ENCODE assay signal across 8 cellular contexts in the genomic region with DNA sequence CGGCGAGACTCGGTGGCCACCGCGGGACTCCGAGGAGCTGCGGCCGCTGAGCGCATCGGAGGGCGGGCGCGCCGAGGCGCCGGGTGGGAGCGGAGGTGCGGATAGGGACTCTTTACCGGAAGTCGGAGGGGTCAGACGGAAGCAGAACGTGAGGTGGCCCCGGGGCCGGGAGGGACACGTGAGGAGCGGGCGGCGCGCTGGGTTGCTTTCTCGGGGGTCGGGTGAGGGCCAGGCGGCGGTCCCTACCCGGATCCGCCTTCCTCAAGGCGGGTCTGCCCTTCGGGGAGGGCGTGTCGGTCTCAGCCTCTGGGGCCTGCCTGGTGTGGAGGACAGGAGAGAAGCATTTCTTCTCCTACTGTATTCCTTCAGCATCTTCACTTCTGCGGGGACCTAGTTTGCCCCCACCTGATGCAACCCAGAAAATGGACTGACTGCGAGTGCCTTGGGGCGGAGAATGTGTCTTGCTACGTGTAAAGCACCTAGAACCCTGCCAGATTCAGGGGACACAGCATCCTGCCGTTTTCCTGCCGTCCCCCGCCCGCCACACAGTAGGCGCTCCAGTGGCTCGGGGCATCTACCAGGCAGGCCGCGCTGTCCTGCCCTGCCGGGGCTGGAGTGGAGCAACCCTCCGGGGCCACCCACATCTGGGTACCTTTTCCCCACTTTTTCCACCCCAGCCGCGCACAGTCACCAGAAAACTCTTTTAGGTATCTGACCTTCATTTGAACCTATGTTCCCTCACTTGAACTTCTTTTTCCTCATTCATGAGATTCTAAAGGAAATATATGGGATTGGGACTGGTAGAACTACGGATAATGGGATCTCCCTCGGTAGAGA. TPM values are rescaled to one million over a fixed set of nuclear protein-coding genes. Genes with fewer than 3 reads are reported as not detected.
DNase-seq lines count a peak whose midpoint lies in the region; ATAC-seq, FAIRE-seq and TF ChIP-seq lines count a peak whose summit lies in the region.

No MANE protein-coding gene starts in this region.

- H3K27me3 ChIP-seq in SU-DHL-6 (ENCODE audit: low read length) (no peaks in the 10 kb centered on the region), cardiac muscle cell (no peaks in the 10 kb centered on the region), pancreas (no peaks in the 10 kb centered on the region), thyroid gland (no peaks in the 10 kb centered on the region)

- intact Hi-C loops in pancreas (cut with DNase I), result no loop called here
- intact Hi-C loops in thyroid gland (cut with DNase I), result no loop called here

- H3K27ac Mint-ChIP-seq in activated naive CD8-positive, alpha-beta T cell treated with anti-CD3 and anti-CD28 coated beads, Interleukin-2, amount 50 U/mL, for 24 hours, result peak overlapping the region; percentile 93

- H2AFZ ChIP-seq in SU-DHL-6 (ENCODE audit: low read depth, low read length, severe bottlenecking), result peak overlapping the region; percentile 50

- ATAC-seq in HG02610 (IDR thresholded peaks at IDR 0.05; ENCODE audit: unreplicated experiment), result peak; percentile 75
- peak; percentile 88 for ATAC-seq in activated naive CD8-positive, alpha-beta T cell treated with anti-CD3 and anti-CD28 coated beads, Interleukin-2, amount 50 U/mL, for 24 hours
- peak; percentile 68 to 84 (median 82) for ATAC-seq in pancreas

- peak in 1 of 2 donors; percentile 68 for TF ChIP-seq POLR2A in thyroid gland (IDR thresholded peaks at IDR 0.05)

- TF ChIP-seq CTCF in GM10248 (IDR thresholded peaks at IDR 0.05; ENCODE audit: control extremely low read depth, extremely low read depth, low read depth, missing control alignments) (no peak), SU-DHL-6 (IDR thresholded peaks at IDR 0.05; ENCODE audit: insufficient read depth, low read length, poor library complexity, severe bottlenecking) (no peak), cardiac muscle cell (IDR thresholded peaks at IDR 0.05; ENCODE audit: low read depth, low read length) (no peak), pancreas (IDR thresholded peaks at IDR 0.05) (no peak), thyroid gland (IDR thresholded peaks at IDR 0.05) (no peak)

- H3K4me1 ChIP-seq in cardiac muscle cell (ENCODE audit: low read depth) (peaks cover 16% of the 10 kb centered on the region), pancreas (peaks cover 9 to 16% (median 15%) of the 10 kb centered on the region in 3 donors), thyroid gland (peaks cover 23 to 28% of the 10 kb centered on the region in 2 donors)

- H3K4me1 Mint-ChIP-seq in activated naive CD8-positive, alpha-beta T cell treated with anti-CD3 and anti-CD28 coated beads, Interleukin-2, amount 50 U/mL, for 24 hours, result peaks cover 34% of the 10 kb centered on the region

- H3K27me3 Mint-ChIP-seq in activated naive CD8-positive, alpha-beta T cell treated with anti-CD3 and anti-CD28 coated beads, Interleukin-2, amount 50 U/mL, for 24 hours, result no peaks in the 10 kb centered on the region

- H3K9me3 ChIP-seq in SU-DHL-6 (ENCODE audit: insufficient read depth, low read length) (no peaks in the 10 kb centered on the region), cardiac muscle cell (ENCODE audit: low read depth) (no peaks in the 10 kb centered on the region), pancreas (no peaks in the 10 kb centered on the region), thyroid gland (no peaks in the 10 kb centered on the region)

- peaks cover 9% of the 10 kb centered on the region for H4K20me1 ChIP-seq in SU-DHL-6 (ENCODE audit: low read depth, low read length)

- peak overlapping the region; percentile 72 for H3K4me2 ChIP-seq in SU-DHL-6 (ENCODE audit: low read depth, low read length, poor library complexity, severe bottlenecking)

- peaks cover 38% of the 10 kb centered on the region for H3K79me2 ChIP-seq in SU-DHL-6 (ENCODE audit: insufficient read depth, low read length)

- H3K9me3 Mint-ChIP-seq in activated naive CD8-positive, alpha-beta T cell treated with anti-CD3 and anti-CD28 coated beads, Interleukin-2, amount 50 U/mL, for 24 hours, result no peaks in the 10 kb centered on the region

- H3K36me3 ChIP-seq in SU-DHL-6 (ENCODE audit: low read length), result 0 out of 2 replicates have a peak, but pooled peaks cover 7% of the 10 kb centered on the region
- H3K36me3 ChIP-seq in cardiac muscle cell, result no peaks in the 10 kb centered on the region
- H3K36me3 ChIP-seq in pancreas, result no peaks in the 10 kb centered on the region
- H3K36me3 ChIP-seq in thyroid gland, result no peaks in the 10 kb centered on the region

- peaks cover 5% of the 10 kb centered on the region for H3K36me3 Mint-ChIP-seq in activated naive CD8-positive, alpha-beta T cell treated with anti-CD3 and anti-CD28 coated beads, Interleukin-2, amount 50 U/mL, for 24 hours (ENCODE audit: low read depth)

- peak overlapping the region; percentile 91 for H3K4me3 Mint-ChIP-seq in activated naive CD8-positive, alpha-beta T cell treated with anti-CD3 and anti-CD28 coated beads, Interleukin-2, amount 50 U/mL, for 24 hours

- DNase-seq in GM10248 (ENCODE audit: extremely low spot score) (peak; percentile 92), NCI-H1092 treated with DMSO at 0.1 percent for 48 hours (lab: John Stamatoyannopoulos, UW) (peak; percentile 86), cardiac muscle cell (ENCODE audit: low read depth in 1 of 2, low spot score in 1 of 2) (peak; percentile 95 to 99), pancreas (peak; percentile 83 to 94 (median 86)), thyroid gland (peak; percentile 88 to 90)
- DNase-seq in activated naive CD8-positive, alpha-beta T cell treated with anti-CD3 and anti-CD28 coated beads, Interleukin-2, amount 50 U/mL, for 24 hours, result peak; percentile 90

- WGBS in pancreas, 2 donors, result 0% methylated on average over 40 to 57 of the region's 57 CpGs
- WGBS in thyroid gland, 2 donors, result 0 to 1% methylated on average over 24 to 39 of the region's 57 CpGs

- H3K27ac ChIP-seq in SU-DHL-6 (ENCODE audit: low read depth, low read length), result peak overlapping the region; percentile 81
- H3K27ac ChIP-seq in cardiac muscle cell, result peak overlapping the region; percentile 100
- peak overlapping the region; percentile 89 to 94 (median 92) for H3K27ac ChIP-seq in pancreas
- peak overlapping the region; percentile 86 to 94 (median 90) for H3K27ac ChIP-seq in thyroid gland

- peak overlapping the region; percentile 69 for H3K9ac ChIP-seq in SU-DHL-6 (ENCODE audit: low read length)

- no peaks in the 10 kb centered on the region for H3K9me2 ChIP-seq in SU-DHL-6 (replicated peaks; ENCODE audit: insufficient read depth, low read length)

- H3K4me3 ChIP-seq in SU-DHL-6 (ENCODE audit: insufficient read depth, low read length, poor library complexity, severe bottlenecking), result peak overlapping the region; percentile 93
- peak overlapping the region; percentile 69 for H3K4me3 ChIP-seq in cardiac muscle cell
- peak overlapping the region; percentile 92 to 98 (median 95) for H3K4me3 ChIP-seq in pancreas
- peak overlapping the region; percentile 40 to 96 (median 88) for H3K4me3 ChIP-seq in thyroid gland (replicated peaks in 1 of 3)

- FAIRE-seq in pancreas (lab: Jason Lieb, UNC), result no peak

- POLR2A ChIA-PET in GM10248 (lab: Yijun Ruan, JAX), result interaction anchor here (0.6 kb wide), 1 partner anchor 19 kb away, joined by 5 read pairs; no protein-coding TSS in a partner anchor

- H3F3A ChIP-seq in SU-DHL-6 (ENCODE audit: insufficient read depth), result peaks cover 19% of the 10 kb centered on the region

- CTCF ChIA-PET in GM10248 (lab: Yijun Ruan, JAX), result no interaction called here

RNA-seq across cellular contexts. Expression of gene ATXN2, which starts 0.6 kb away (rescaled TPM):
- 17.2 and 29.5 TPM in 2 replicates for total RNA-seq in cardiac muscle cell
- polyA plus RNA-seq in cardiac muscle cell, result 52.7 and 62.9 TPM in 2 replicates
- 10 to 100 TPM; 12.9 to 25.7 (median 17.6) TPM for total RNA-seq in pancreas
- polyA plus RNA-seq in pancreas, result 10 to 100 TPM; 20.8 to 28.2 TPM
- 100 to 1,000 TPM in 1 of 4 donors, 10 to 100 TPM in 3; 63.1 to 102 (median 63.8) TPM for total RNA-seq in thyroid gland

Comparison
In these comparisons a context has a peak if more than half of its experiments do, and no peak if none do; other contexts are left out.
1. Peak in every context shown above with its lines: DNase-seq, ATAC-seq, H3K4me3 ChIP-seq and H3K27ac ChIP-seq.